Comparison of ENCODE assay signal across 24 cellular contexts in the genomic region with DNA sequence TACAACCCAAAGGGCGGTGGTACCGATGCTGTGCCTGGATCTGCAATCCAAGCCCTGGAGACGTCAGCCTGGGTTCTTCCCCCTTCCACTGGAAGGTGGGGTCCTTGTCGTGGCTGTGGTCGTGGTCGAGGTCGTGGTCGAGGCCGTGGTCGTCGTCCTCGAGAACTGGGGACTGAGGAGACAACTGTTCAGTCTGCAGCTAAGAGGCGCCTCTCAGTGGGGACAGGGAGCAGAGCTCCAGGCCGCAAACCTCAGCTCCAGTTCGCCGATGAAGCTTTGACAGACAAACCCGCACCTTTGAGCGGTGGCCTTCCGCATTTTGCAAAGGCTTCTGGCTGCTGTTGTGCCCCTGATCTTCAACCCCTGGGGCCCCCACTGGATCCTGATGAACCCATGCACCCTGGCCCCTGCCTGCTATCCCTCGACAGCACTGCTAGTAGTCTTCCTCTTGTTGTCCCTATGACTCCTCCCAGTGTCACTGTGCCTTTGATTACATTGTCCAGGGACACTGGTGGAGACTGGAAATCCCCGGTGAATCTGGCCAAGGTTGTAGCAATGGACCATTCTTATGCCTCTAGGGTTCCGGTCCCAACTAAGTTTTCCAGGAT. TPM values are rescaled to one million over a fixed set of nuclear protein-coding genes. Genes with fewer than 3 reads are reported as not detected.
"Had no signal": no experiment of that assay in that cellular context is flagged by ENCODE, and none has a peak within 500 bp of the region (broad histone marks: within the 10 kb centered on the region; RNA-seq: fewer than 3 reads in every experiment).

No MANE protein-coding gene starts in this region.

- H3K4me1 ChIP-seq: SJSA1 had no signal

- H3K27me3 ChIP-seq: SJSA1 had no signal

- DNase-seq: Karpas-422, KG1, MG63, NCI-H1092, NCI-H1105 treated with DMSO at 0.1 percent for 48 hours, NCI-H1417 treated with DMSO at 0.1 percent for 48 hours, NCI-H146, NCI-H1694 treated with DMSO at 0.1 percent for 48 hours, NCI-H1930, NCI-H2081, NCI-H2107, NCI-H2227 treated with DMSO at 0.1 percent for 48 hours, NCI-H524, NCI-H526 treated with DMSO at 0.1 percent for 48 hours, NCI-H748 treated with DMSO at 0.1 percent for 48 hours, Right ventricle myocardium superior, RPMI8226, SIG-M5 had no signal

- H3K27ac ChIP-seq: HL-60, SJSA1, SK-N-MC had no signal

- H3K9me3 ChIP-seq: MG63, SJSA1 had no signal

- H3K4me3 ChIP-seq: MG63, SJSA1, SK-N-MC had no signal

- FAIRE-seq: HTR-8/SVneo, RCC 7860 had no signal

- H3K36me3 ChIP-seq: MG63, SJSA1 had no signal

RNA-seq across cellular contexts. Expression of gene KDM4F, which starts 1.5 kb away (rescaled TPM):
- total RNA-seq: NCI-H460, Right ventricle myocardium superior, SJSA1 had no signal

RNA-seq across cellular contexts. Expression of gene KDM4E, which starts 25.6 kb away (rescaled TPM):
- total RNA-seq: NCI-H460, Right ventricle myocardium superior, SJSA1 had no signal
